Comparison of ENCODE assay signal across 20 cellular contexts in genomic region chr18:9130195-9130594, GRCh38.
"Had no signal": no experiment of that assay in that cellular context is flagged by ENCODE, and none has a peak within 500 bp of the region (broad histone marks: within the 10 kb centered on the region; RNA-seq: fewer than 3 reads in every experiment).

No MANE protein-coding gene starts in this region.

- H3K27me3 ChIP-seq: foreskin keratinocyte, heart left ventricle, SJSA1, stomach, upper lobe of right lung had no signal

- DNase-seq: activated CD4-positive, alpha-beta T cell treated with anti-CD3 and anti-CD28 coated beads, Interleukin-2, amount 10 ng/mL, durations not matched to agents 7 days and 5 days; activated CD4-positive, CD25-positive, alpha-beta regulatory T cell; activated CD8-positive, alpha-beta memory T cell treated with anti-CD3 and anti-CD28 coated beads, Interleukin-2, amount 10 ng/mL, durations not matched to agents 7 days and 5 days; activated gamma-delta T cell treated with Interleukin-2 at 50 U/mL for 16 hours; activated naive CD8-positive, alpha-beta T cell treated with anti-CD3 and anti-CD28 coated beads, Interleukin-2, amount 10 ng/mL, durations not matched to agents 7 days and 5 days; activated T-cell treated with anti-CD3 and anti-CD28 coated beads, Interleukin-2, amount 50 U/mL, for 48 hours; anterior cingulate cortex; cerebellar nuclear complex; effector memory CD4-positive, alpha-beta T cell; foreskin keratinocyte; heart left ventricle; lower lobe of right lung; stimulated activated CD4-positive, alpha-beta T cell treated with anti-CD3 and anti-CD28 coated beads, Interleukin-4, amount 100 ng/mL, for 24 hours; stomach; upper lobe of right lung had no signal

- H3K4me3 ChIP-seq: heart left ventricle, lower lobe of right lung, SJSA1, skin epidermis, stomach, thoracic aorta, upper lobe of right lung had no signal

- H3K9me3 Mint-ChIP-seq: activated CD4-positive, alpha-beta T cell treated with anti-CD3 and anti-CD28 coated beads, Interleukin-2, amount 10 ng/mL, durations not matched to agents 7 days and 5 days; activated naive CD8-positive, alpha-beta T cell treated with anti-CD3 and anti-CD28 coated beads, Interleukin-2, amount 10 ng/mL, durations not matched to agents 7 days and 5 days; dendritic cell treated with granulocyte-macrophage colony-stimulating factor and Interleukin-4, amounts not matched to agents 40 ng/mL and 50 ng/mL, for 4 days; T-helper 2 cell treated with Interferon-gamma antibody and Interleukin-4, amounts not matched to agents 5 μg/mL and 100 μg/mL, for 36 hours had no signal

- H3K9me3 ChIP-seq: heart left ventricle, lower lobe of right lung, SJSA1, stomach, thoracic aorta, upper lobe of right lung had no signal

- H3K27ac ChIP-seq: foreskin keratinocyte, lower lobe of right lung, SJSA1, skin epidermis, upper lobe of right lung had no signal

- H3K27me3 Mint-ChIP-seq: activated CD4-positive, alpha-beta T cell treated with anti-CD3 and anti-CD28 coated beads, Interleukin-2, amount 10 ng/mL, durations not matched to agents 7 days and 5 days; activated CD8-positive, alpha-beta memory T cell treated with anti-CD3 and anti-CD28 coated beads, Interleukin-2, amount 10 ng/mL, durations not matched to agents 7 days and 5 days; activated naive CD8-positive, alpha-beta T cell treated with anti-CD3 and anti-CD28 coated beads, Interleukin-2, amount 10 ng/mL, durations not matched to agents 7 days and 5 days; dendritic cell treated with granulocyte-macrophage colony-stimulating factor and Interleukin-4, amounts not matched to agents 40 ng/mL and 50 ng/mL, for 4 days had no signal

- H3K4me3 Mint-ChIP-seq: activated CD4-positive, alpha-beta T cell treated with anti-CD3 and anti-CD28 coated beads, Interleukin-2, amount 10 ng/mL, durations not matched to agents 7 days and 5 days; activated CD8-positive, alpha-beta memory T cell treated with anti-CD3 and anti-CD28 coated beads, Interleukin-2, amount 10 ng/mL, durations not matched to agents 7 days and 5 days; activated naive CD8-positive, alpha-beta T cell treated with anti-CD3 and anti-CD28 coated beads, Interleukin-2, amount 10 ng/mL, durations not matched to agents 7 days and 5 days; dendritic cell treated with granulocyte-macrophage colony-stimulating factor and Interleukin-4, amounts not matched to agents 40 ng/mL and 50 ng/mL, for 4 days; T-helper 2 cell treated with Interferon-gamma antibody and Interleukin-4, amounts not matched to agents 5 μg/mL and 100 μg/mL, for 36 hours had no signal

- ATAC-seq: activated CD8-positive, alpha-beta memory T cell treated with anti-CD3 and anti-CD28 coated beads, Interleukin-2, amount 10 ng/mL, durations not matched to agents 7 days and 5 days; foreskin keratinocyte; heart left ventricle; upper lobe of right lung had no signal

- H3K27ac Mint-ChIP-seq: activated CD4-positive, alpha-beta T cell treated with anti-CD3 and anti-CD28 coated beads, Interleukin-2, amount 10 ng/mL, durations not matched to agents 7 days and 5 days; dendritic cell treated with granulocyte-macrophage colony-stimulating factor and Interleukin-4, amounts not matched to agents 40 ng/mL and 50 ng/mL, for 4 days; T-helper 2 cell treated with Interferon-gamma antibody and Interleukin-4, amounts not matched to agents 5 μg/mL and 100 μg/mL, for 36 hours had no signal

- H3K4me1 ChIP-seq: SJSA1 had no signal
